In genomic region chr11:47148274-47148673, GRCh38 we compare ENCODE assay signal across 16 cellular contexts. TPM values are rescaled to one million over a fixed set of nuclear protein-coding genes. Genes with fewer than 3 reads are reported as not detected.
A peak's percentile ranks its signal among the peaks of the same experiment; 100 is the strongest.
DNase-seq lines count a peak whose midpoint lies in the region; ATAC-seq and TF ChIP-seq lines count a peak whose summit lies in the region.
"Had no signal": no experiment of that assay in that cellular context is flagged by ENCODE, and none has a peak within 500 bp of the region (broad histone marks: within the 10 kb centered on the region; RNA-seq: fewer than 3 reads in every experiment).

No MANE protein-coding gene starts in this region.

- no peak overlapping the region for H2AFZ ChIP-seq in H9 (ENCODE audit: low read length)

- no peak overlapping the region for H3K14ac ChIP-seq in H9 (ENCODE audit: insufficient read depth, low read length)

- ATAC-seq in body of pancreas = no peak
- ATAC-seq in GM19397 (IDR thresholded peaks at IDR 0.05; ENCODE audit: unreplicated experiment) = no peak
- ATAC-seq in stimulated activated naive CD8-positive, alpha-beta T cell treated with anti-CD3 and anti-CD28 coated beads, Interleukin-15, amount 100 ng/mL, for 72 hours = no peak
- ATAC-seq: Panc1 had no signal

- no peak overlapping the region for H3K56ac ChIP-seq in H9 (ENCODE audit: insufficient read length, low read depth, low read length)

- no peak overlapping the region for H2AK5ac ChIP-seq in H9 (ENCODE audit: insufficient read length, low read length)

- no peak overlapping the region for H4K91ac ChIP-seq in H9 (ENCODE audit: insufficient read length, low read depth, low read length)

- no peaks in the 10 kb centered on the region for H3K79me1 ChIP-seq in H9 (ENCODE audit: insufficient read depth, low read depth, low read length, poor library complexity, severe bottlenecking)

- H3K36me3 Mint-ChIP-seq in H9 (ENCODE audit: insufficient read depth in 1 of 3, low read depth in 3 of 3) = peaks cover 0 to 3% (median 0%) of the 10 kb centered on the region in 3 experiments; a peak in 1 of 7 replicates
- H3K36me3 Mint-ChIP-seq in nephron progenitor cell (ENCODE audit: low read depth) = peaks cover 13% of the 10 kb centered on the region

- no peak overlapping the region for H3K4ac ChIP-seq in H9 (ENCODE audit: low read depth, low read length)

- H3K27me3 ChIP-seq in H9 (ENCODE audit: insufficient read depth, low read length) (no peaks in the 10 kb centered on the region), body of pancreas (no peaks in the 10 kb centered on the region)
- H3K27me3 ChIP-seq: BE2C, MG63, SJCRH30 had no signal

- H3K27me3 Mint-ChIP-seq in H9 (ENCODE audit: low read depth) (no peaks in the 10 kb centered on the region), nephron progenitor cell (ENCODE audit: low read depth, poor library complexity) (peaks cover 3% of the 10 kb centered on the region)
- no peaks in the 10 kb centered on the region for H3K27me3 Mint-ChIP-seq in stimulated activated naive CD8-positive, alpha-beta T cell treated with anti-CD3 and anti-CD28 coated beads, Interleukin-15, amount 100 ng/mL, for 72 hours

- H2BK120ac ChIP-seq in H9 (ENCODE audit: low read depth, low read length, poor library complexity, severe bottlenecking) = no peak overlapping the region

- no peak overlapping the region for H3K4me3 Mint-ChIP-seq in H9
- no peak overlapping the region for H3K4me3 Mint-ChIP-seq in nephron progenitor cell
- H3K4me3 Mint-ChIP-seq in stimulated activated naive CD8-positive, alpha-beta T cell treated with anti-CD3 and anti-CD28 coated beads, Interleukin-15, amount 100 ng/mL, for 72 hours = no peak overlapping the region

- H3K23me2 ChIP-seq in H9 (ENCODE audit: insufficient read length, low read depth, low read length, poor library complexity, severe bottlenecking) = no peaks in the 10 kb centered on the region

- H3K36me3 ChIP-seq in body of pancreas (replicated peaks in 1 of 2; ENCODE audit: insufficient read depth in 1 of 2, low read depth in 2 of 2) = no peaks in the 10 kb centered on the region
- H3K36me3 ChIP-seq: BE2C, MG63, SJCRH30 had no signal

- no peak overlapping the region for H2BK20ac ChIP-seq in H9 (ENCODE audit: low read depth, low read length, poor library complexity, severe bottlenecking)

- TF ChIP-seq POLR2A in body of pancreas (IDR thresholded peaks at IDR 0.05) = no peak

- TF ChIP-seq CTCF in H9 (conservative IDR thresholded peaks at IDR 0.05) = no peak
- TF ChIP-seq CTCF in body of pancreas (IDR thresholded peaks at IDR 0.05) = no peak
- TF ChIP-seq CTCF in nephron progenitor cell (IDR thresholded peaks at IDR 0.05) = no peak

- no peak overlapping the region for H4K5ac ChIP-seq in H9 (ENCODE audit: insufficient read length, low read depth, low read length)

- no peak overlapping the region for H2BK15ac ChIP-seq in H9 (ENCODE audit: low read depth, low read length)

- H3K4me1 Mint-ChIP-seq in H9 (peaks cover 7 to 14% of the 10 kb centered on the region in 2 experiments), nephron progenitor cell (peaks cover 30% of the 10 kb centered on the region)
- H3K4me1 Mint-ChIP-seq in stimulated activated naive CD8-positive, alpha-beta T cell treated with anti-CD3 and anti-CD28 coated beads, Interleukin-15, amount 100 ng/mL, for 72 hours = peaks cover 12% of the 10 kb centered on the region

- H3K4me3 ChIP-seq in body of pancreas = no peak overlapping the region
- H3K4me3 ChIP-seq: MG63, SJCRH30 had no signal

- H3K27ac Mint-ChIP-seq in H9 (peak overlapping the region in 2 of 3 experiments; percentile 53 to 64; a peak in 3 of 7 replicates), nephron progenitor cell (peak overlapping the region; percentile 77)
- H3K27ac Mint-ChIP-seq in stimulated activated naive CD8-positive, alpha-beta T cell treated with anti-CD3 and anti-CD28 coated beads, Interleukin-15, amount 100 ng/mL, for 72 hours = no peak overlapping the region

- no peak overlapping the region for H4K8ac ChIP-seq in H9 (replicated peaks; ENCODE audit: insufficient read length, low read depth, low read length)

- WGBS in H9 (ENCODE audit: extremely low coverage, insufficient read length, low lambda C conversion rate) = no CpG with 5 or more reads among the region's 4 CpGs
- WGBS in body of pancreas, 2 donors = 58 to 61% methylated on average over 4 of the region's 4 CpGs

- no peak overlapping the region for H2BK12ac ChIP-seq in H9 (ENCODE audit: insufficient read length, low read depth, low read length)

- H3K4me1 ChIP-seq in H9 (ENCODE audit: insufficient read depth, low read length) (no peaks in the 10 kb centered on the region), body of pancreas (peaks cover 40% of the 10 kb centered on the region)
- H3K4me1 ChIP-seq: BE2C had no signal

- intact Hi-C loops in body of pancreas (cut with DNase I) = no loop called here

- H3K4me2 ChIP-seq in H9 (ENCODE audit: insufficient read depth, insufficient read length, low read length) = no peak overlapping the region

- no peak overlapping the region for H3T11ph ChIP-seq in H9 (ENCODE audit: low read length)

- no peak overlapping the region for H3K9ac ChIP-seq in H9 (ENCODE audit: extremely low read depth, insufficient read length, low read length)

- DNase-seq in H9 = no peak
- DNase-seq in NCI-H2196 treated with DMSO at 0.1 percent for 48 hours (lab: John Stamatoyannopoulos, UW; ENCODE audit: unreplicated experiment) = peak; percentile 53
- no peak for DNase-seq in body of pancreas
- DNase-seq in nephron progenitor cell = no peak
- no peak for DNase-seq in anterior cingulate cortex (lab: John Stamatoyannopoulos, UW)
- no peak for DNase-seq in stimulated activated naive CD8-positive, alpha-beta T cell treated with anti-CD3 and anti-CD28 coated beads, Interleukin-15, amount 100 ng/mL, for 72 hours
- no peak for DNase-seq in A172 (ENCODE audit: low spot score)
- DNase-seq: BE2C, GDM1, NCI-H1694, NCI-H2171 treated with DMSO at 0.1 percent for 48 hours, NCI-H526 treated with DMSO at 0.1 percent for 48 hours, SJCRH30 had no signal

- H3K9me3 ChIP-seq in H9 (ENCODE audit: control insufficient read depth, low read depth, low read length) (no peaks in the 10 kb centered on the region), body of pancreas (no peaks in the 10 kb centered on the region)
- H3K9me3 ChIP-seq: BE2C, MG63, SJCRH30 had no signal

- H2BK5ac ChIP-seq in H9 (ENCODE audit: insufficient read length, low read length) = no peak overlapping the region

- H3K27ac ChIP-seq in H9 (ENCODE audit: insufficient read length, low read depth, low read length) (no peak overlapping the region), body of pancreas (peak overlapping the region; percentile 70 to 83 (median 77))
- H3K27ac ChIP-seq: SJCRH30 had no signal

- no peaks in the 10 kb centered on the region for H3K79me2 ChIP-seq in H9 (ENCODE audit: insufficient read depth, low read length)

- no peak overlapping the region for H3K23ac ChIP-seq in H9 (ENCODE audit: insufficient read length, low read depth, low read length)

- no peaks in the 10 kb centered on the region for H4K20me1 ChIP-seq in H9 (ENCODE audit: control insufficient read depth, insufficient read depth, insufficient read length)

- no peaks in the 10 kb centered on the region for H3K9me3 Mint-ChIP-seq in H9
- H3K9me3 Mint-ChIP-seq in nephron progenitor cell = no peaks in the 10 kb centered on the region
- H3K9me3 Mint-ChIP-seq in stimulated activated naive CD8-positive, alpha-beta T cell treated with anti-CD3 and anti-CD28 coated beads, Interleukin-15, amount 100 ng/mL, for 72 hours = no peaks in the 10 kb centered on the region

- H3K18ac ChIP-seq in H9 (ENCODE audit: insufficient read length, low read depth, low read length) = no peak overlapping the region

RNA-seq across cellular contexts. Expression of gene ARFGAP2, which starts 28.4 kb away (rescaled TPM):
- total RNA-seq in H9 (2021) = 65.1 and 72.3 TPM in 2 replicates
- total RNA-seq in body of pancreas = 100 to 1,000 TPM; 143 to 212 TPM
- 106 and 166 TPM in 2 replicates for total RNA-seq in A172 (2014; rRNA removed; shearing (Covaris generic))

RNA-seq across cellular contexts. Expression of gene PACSIN3, which starts 38.0 kb away (rescaled TPM):
- total RNA-seq in H9 (2021) = 62.2 and 63.0 TPM in 2 replicates
- 10 to 100 TPM; 30.7 to 56.0 TPM for total RNA-seq in body of pancreas
- 28.7 and 32.2 TPM in 2 replicates for total RNA-seq in A172 (2014; rRNA removed; shearing (Covaris generic))

Comparison
In these comparisons a context has a peak if more than half of its experiments do, and no peak if none do; other contexts are left out.
1. H3K27ac Mint-ChIP-seq: peak in H9 (2 of 3) and nephron progenitor cell (single experiment); none in stimulated activated naive CD8-positive, alpha-beta T cell treated with anti-CD3 and anti-CD28 coated beads, Interleukin-15, amount 100 ng/mL, for 72 hours (0 of 2).